ENCODE assay signal across 8 cellular contexts in the genomic region with DNA sequence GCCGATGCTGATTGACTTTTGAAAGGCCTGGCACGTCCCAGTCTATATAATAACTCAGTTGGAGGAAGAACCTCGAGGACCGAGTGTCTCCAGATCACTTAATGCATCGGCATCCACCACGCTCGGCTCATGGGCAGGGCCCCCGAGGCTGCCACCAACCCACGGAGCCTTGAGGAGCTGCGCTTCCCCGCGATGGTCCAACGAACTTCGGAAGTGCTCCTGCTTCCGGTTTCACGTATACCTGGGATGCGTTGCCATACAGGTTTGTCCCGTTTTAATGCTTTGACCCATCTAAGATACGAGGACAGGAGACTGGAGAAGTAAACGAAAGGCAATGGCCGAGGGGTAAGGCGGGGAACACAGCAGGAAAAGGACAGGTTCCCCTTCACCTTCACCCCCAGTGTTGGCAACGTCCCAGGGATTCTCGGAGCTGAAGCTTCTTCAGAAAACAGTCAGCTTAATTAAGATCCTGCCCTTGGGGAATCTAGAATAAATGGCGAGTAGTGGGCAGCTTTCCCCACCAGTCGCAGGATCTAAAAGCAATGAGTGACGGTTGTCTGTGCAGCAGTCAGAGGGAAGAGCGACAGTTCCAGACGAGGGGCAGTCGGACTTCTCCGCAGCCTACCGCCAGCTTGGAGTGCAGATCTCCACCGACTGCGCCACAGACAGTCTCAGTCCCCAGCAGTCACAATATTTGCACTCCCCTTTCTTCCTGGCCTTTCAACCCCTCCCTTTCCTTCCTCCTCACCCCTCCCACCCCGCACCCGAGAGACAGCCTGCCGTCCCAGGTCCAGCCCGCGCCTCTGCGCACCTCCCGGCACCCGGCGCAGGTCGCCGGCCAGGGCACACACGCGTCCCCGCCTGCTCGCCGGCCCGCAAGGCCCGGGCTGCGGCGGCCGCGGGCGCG. TPM values are rescaled to one million over a fixed set of nuclear protein-coding genes. Genes with fewer than 3 reads are reported as not detected.
A peak's percentile ranks its signal among the peaks of the same experiment; 100 is the strongest.
DNase-seq lines count a peak whose midpoint lies in the region; ATAC-seq and TF ChIP-seq lines count a peak whose summit lies in the region.

No MANE protein-coding gene starts in this region.

- DNase-seq in NOMO-1 treated with dmso at 0.1 percent for 144 hours (lab: John Stamatoyannopoulos, UW; ENCODE audit: unreplicated experiment) (peak; percentile 65), mesothelial cell of epicardium (ENCODE audit: low spot score in 2 of 2, unreplicated experiment in 2 of 2) (no peak), germinal center (ENCODE audit: low spot score) (no peak), kidney glomerular epithelial cell (lab: John Stamatoyannopoulos, UW) (no peak)

- H3K27ac Mint-ChIP-seq in brain (peak overlapping the region in 4 of 5 experiments; percentile 87 to 98 (median 93)), mesothelial cell of epicardium (peak overlapping the region; percentile 12)

- no peak overlapping the region for H3K27ac ChIP-seq in BLaER1

- peaks cover 72% of the 10 kb centered on the region for H4K20me1 ChIP-seq in BLaER1

- H3K27me3 Mint-ChIP-seq in brain = peaks cover 52% of the 10 kb centered on the region
- H3K27me3 Mint-ChIP-seq in mesothelial cell of epicardium (ENCODE audit: low read depth) = peaks cover 87% of the 10 kb centered on the region

- H3K4me2 ChIP-seq in BLaER1 = peak overlapping the region; percentile 85

- H3K36me3 Mint-ChIP-seq in brain = no peaks in the 10 kb centered on the region
- no peaks in the 10 kb centered on the region for H3K36me3 Mint-ChIP-seq in mesothelial cell of epicardium

- H3K27me3 ChIP-seq in BLaER1 = peaks cover 81% of the 10 kb centered on the region

- ATAC-seq in GM19043 (IDR thresholded peaks at IDR 0.05; ENCODE audit: low read depth, unreplicated experiment) = peak; percentile 61
- ATAC-seq in HG03139 (IDR thresholded peaks at IDR 0.05; ENCODE audit: unreplicated experiment) = peak; percentile 67

- H3K4me1 Mint-ChIP-seq in brain = peaks cover 45% of the 10 kb centered on the region
- peaks cover 8% of the 10 kb centered on the region for H3K4me1 Mint-ChIP-seq in mesothelial cell of epicardium

- no peak overlapping the region for H3K9ac ChIP-seq in BLaER1

- no peaks in the 10 kb centered on the region for H3K36me3 ChIP-seq in BLaER1

- H3K4me1 ChIP-seq in BLaER1 = peaks cover 8% of the 10 kb centered on the region

- peaks cover 17% of the 10 kb centered on the region; the same call in 1 of the 2 replicates for H3K9me3 ChIP-seq in BLaER1

- peak overlapping the region; percentile 67 for H3K4me3 ChIP-seq in BLaER1

- H3K4me3 Mint-ChIP-seq in brain = peak overlapping the region; percentile 88 to 97 (median 90)
- H3K4me3 Mint-ChIP-seq in mesothelial cell of epicardium = peak overlapping the region; percentile 74

- TF ChIP-seq CTCF in brain (conservative IDR thresholded peaks at IDR 0.05) (no peak), mesothelial cell of epicardium (IDR thresholded peaks at IDR 0.05; ENCODE audit: unreplicated experiment) (no peak)

- H3K9me3 Mint-ChIP-seq in brain = peaks cover 0 to 3% (median 0%) of the 10 kb centered on the region in 5 experiments
- H3K9me3 Mint-ChIP-seq in mesothelial cell of epicardium = no peaks in the 10 kb centered on the region

RNA-seq across cellular contexts. Expression of gene SP8, which starts 10.7 kb away (rescaled TPM):
- 1.2 TPM for polyA plus RNA-seq in brain (ENCODE audit: insufficient read depth, low read depth, low replicate concordance)
- not detected in 3 replicates for total RNA-seq in mesothelial cell of epicardium
